ENCODE assay signal across 17 cellular contexts in the genomic region with DNA sequence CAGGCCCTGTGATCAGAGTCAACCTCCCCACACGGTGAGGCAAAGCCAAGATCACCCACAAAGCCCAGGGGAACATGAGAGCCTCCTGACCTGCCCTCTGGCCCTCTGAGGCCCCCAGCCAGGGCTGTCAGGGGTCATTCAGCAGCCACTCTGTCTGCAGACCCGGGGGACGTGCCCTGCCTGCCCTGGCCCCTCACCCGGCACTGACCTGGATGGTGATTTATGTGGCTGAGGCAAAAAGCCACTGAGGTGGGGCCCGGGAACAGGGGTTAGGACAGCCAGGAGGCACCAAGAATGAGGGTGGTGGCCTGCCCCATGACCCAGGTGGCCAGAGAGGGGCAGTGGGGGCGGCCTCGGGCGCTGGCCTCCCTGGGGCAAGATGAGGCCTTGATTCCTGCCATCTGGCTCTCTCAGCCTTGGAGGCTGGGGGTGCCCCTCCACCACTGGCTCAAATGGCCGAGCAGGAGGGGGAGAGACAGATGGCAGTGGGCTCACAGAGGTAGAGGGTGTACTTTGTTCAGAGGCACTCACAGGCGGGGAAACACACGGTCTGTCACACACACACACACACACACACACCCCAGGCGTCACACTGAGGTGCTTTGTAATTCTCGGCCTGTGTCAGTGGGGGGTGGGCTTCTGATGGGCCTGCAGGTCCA.
A peak's percentile ranks its signal among the peaks of the same experiment; 100 is the strongest.
DNase-seq lines count a peak whose midpoint lies in the region; ATAC-seq, FAIRE-seq and TF ChIP-seq lines count a peak whose summit lies in the region.
"Had no signal": no experiment of that assay in that cellular context is flagged by ENCODE, and none has a peak within 500 bp of the region (broad histone marks: within the 10 kb centered on the region; RNA-seq: fewer than 3 reads in every experiment).

No MANE protein-coding gene starts in this region.

- DNase-seq in NCI-H146 (lab: John Stamatoyannopoulos, UW) (peak; percentile 26), NCI-H146 treated with DMSO at 0.1 percent for 48 hours (lab: John Stamatoyannopoulos, UW; ENCODE audit: unreplicated experiment) (no peak), NCI-H524 (lab: John Stamatoyannopoulos, UW) (peak; percentile 96 to 97), H1 (ENCODE audit: low read depth in 1 of 2, low spot score in 2 of 2) (no peak), type B pancreatic cell (ENCODE audit: extremely low spot score, unreplicated experiment) (no peak), vagina (ENCODE audit: extremely low spot score in 2 of 2) (no peak), kidney glomerular epithelial cell (lab: John Stamatoyannopoulos, UW) (no peak)
- DNase-seq: DMS79, IMR-90, NCI-H2029 treated with DMSO at 0.1 percent for 48 hours, NCI-H2227 treated with DMSO at 0.1 percent for 48 hours, NCI-H774, SHP77 treated with DMSO at 0.1 percent for 48 hours had no signal

- H2AK5ac ChIP-seq in H1 (ENCODE audit: low read depth, low read length) = peak overlapping the region; percentile 82; the same call in 1 of the 2 replicates

- H4K91ac ChIP-seq in H1 (replicated peaks; ENCODE audit: insufficient read length, low read length) = peak overlapping the region; percentile 86

- H2BK5ac ChIP-seq in H1 (ENCODE audit: low read depth, low read length) = peak overlapping the region; percentile 87; the same call in 1 of the 2 replicates

- H4K5ac ChIP-seq in H1 (ENCODE audit: insufficient read length, low read depth, low read length) = no peak overlapping the region

- H3K27ac Mint-ChIP-seq in type B pancreatic cell = peak overlapping the region; percentile 50

- H2BK15ac ChIP-seq in H1 (ENCODE audit: low read length) = peak overlapping the region; percentile 99; the same call in 1 of the 2 replicates

- H3K9me3 Mint-ChIP-seq in type B pancreatic cell = no peaks in the 10 kb centered on the region

- H3K9me3 ChIP-seq in H1 (ENCODE audit: insufficient read depth in 2 of 2, low read depth in 1 of 2, low read length in 1 of 2) (no peaks in the 10 kb centered on the region), vagina (no peaks in the 10 kb centered on the region)

- 70% methylated on average over 13 of the region's 13 CpGs; no CpG with 5 or more reads in 1 of the 2 experiments for WGBS in H1 (ENCODE audit: extremely low coverage in 1 of 2, insufficient coverage in 1 of 2, insufficient read length in 1 of 2, insufficient replicate concordance in 2 of 2, low coverage in 1 of 2, low lambda C conversion rate in 2 of 2, missing lambda C conversion rate in 1 of 2), 2 experiments

- H3K36me3 Mint-ChIP-seq in type B pancreatic cell = no peaks in the 10 kb centered on the region

- H3K4me1 ChIP-seq in H1 (replicated peaks in 1 of 4; ENCODE audit: control insufficient read depth in 3 of 4, insufficient read depth in 4 of 4, low read length in 3 of 4) (peaks cover 14 to 47% (median 35%) of the 10 kb centered on the region in 4 experiments), vagina (peaks cover 31% of the 10 kb centered on the region)

- no peaks in the 10 kb centered on the region; the same call in 1 of the 2 replicates for H3K79me1 ChIP-seq in H1 (ENCODE audit: low read depth, low read length)

- ATAC-seq in GM21381 (IDR thresholded peaks at IDR 0.05; ENCODE audit: unreplicated experiment) = no peak
- ATAC-seq: GM12878, HCT116 had no signal

- H3K4me3 ChIP-seq in H1 (ENCODE audit: extremely low read depth in 1 of 4, insufficient read depth in 2 of 4, low read depth in 3 of 4, low read length in 4 of 4) = no peak overlapping the region; a peak in 1 of 8 replicates
- no peak overlapping the region for H3K4me3 ChIP-seq in vagina
- H3K4me3 ChIP-seq: GM12878 had no signal

- H2AFZ ChIP-seq in H1 (ENCODE audit: low read length) = no peak overlapping the region

- H3K27me3 Mint-ChIP-seq in type B pancreatic cell = peaks cover 2% of the 10 kb centered on the region

- intact Hi-C loops in vagina (cut with DNase I) = no loop called here

- peaks cover 41% of the 10 kb centered on the region for H3K4me1 Mint-ChIP-seq in type B pancreatic cell (ENCODE audit: unreplicated experiment)

- POLR2A ChIA-PET in H1 (lab: Charles Lee; ENCODE audit: partially characterized antibody) = interaction anchor here (0.6 kb wide), 1 partner anchor 17 kb away, joined by 3 read pairs; no protein-coding TSS in a partner anchor

- TF ChIP-seq CTCF in H1 (IDR thresholded peaks at IDR 0.05; ENCODE audit: control extremely low read depth in 1 of 3, insufficient read depth in 1 of 3, low read depth in 1 of 3, low read length in 3 of 3) (no peak), type B pancreatic cell (conservative IDR thresholded peaks at IDR 0.05) (no peak), vagina (IDR thresholded peaks at IDR 0.05) (no peak)

- TF ChIP-seq POLR2A in H1 (IDR thresholded peaks at IDR 0.05; ENCODE audit: control extremely low read depth in 1 of 2, low read depth in 2 of 2, low read length in 2 of 2) (no peak), vagina (IDR thresholded peaks at IDR 0.05) (no peak)

- H3K18ac ChIP-seq in H1 (ENCODE audit: extremely low read depth, low read length) = peak overlapping the region; percentile 81

- peak overlapping the region; percentile 24 for H2BK120ac ChIP-seq in H1 (replicated peaks; ENCODE audit: low read depth, low read length)

- no peak overlapping the region for H3K23ac ChIP-seq in H1 (ENCODE audit: insufficient read length)

- no peak overlapping the region for H3K14ac ChIP-seq in H1 (ENCODE audit: insufficient read length)

- H3K27me3 ChIP-seq in H1 (replicated peaks in 1 of 4; ENCODE audit: control insufficient read depth in 3 of 4, extremely low read depth in 1 of 4, insufficient read depth in 3 of 4, low read length in 3 of 4) (peaks cover 0 to 7% (median 0%) of the 10 kb centered on the region in 4 experiments; a peak in 3 of 7 replicates), vagina (no peaks in the 10 kb centered on the region)

- H3K9ac ChIP-seq in H1 (replicated peaks in 1 of 4; ENCODE audit: extremely low read depth in 1 of 4, low read depth in 3 of 4, low read length in 3 of 4) = no peak overlapping the region

- H4K20me1 ChIP-seq in H1 (replicated peaks in 1 of 2; ENCODE audit: control insufficient read depth in 1 of 2, insufficient read depth in 2 of 2, low read length in 2 of 2) = peaks cover 0 to 6% of the 10 kb centered on the region in 2 experiments

- TF ChIP-seq EP300 in H1 (IDR thresholded peaks at IDR 0.05; ENCODE audit: borderline replicate concordance in 1 of 2, low read depth in 2 of 2, low read length in 2 of 2) = no peak

- CTCF ChIA-PET in H1 (lab: Charles Lee; ENCODE audit: partially characterized antibody) = interaction anchor here (1.4 to 10.6 kb wide), 8 partner anchors 11 to 177 kb away, joined by 3 to 178 read pairs (median 12); no protein-coding TSS in a partner anchor

- no peak overlapping the region for H3K56ac ChIP-seq in H1 (replicated peaks; ENCODE audit: insufficient read length, low read depth, low read length)

- H3K36me3 ChIP-seq in H1 (ENCODE audit: control insufficient read depth in 2 of 4, insufficient read depth in 4 of 4, low read length in 3 of 4) (no peaks in the 10 kb centered on the region), vagina (no peaks in the 10 kb centered on the region)

- no peak for TF ChIP-seq RAD21 in H1 (IDR thresholded peaks at IDR 0.05 in 1 of 2, conservative IDR thresholded peaks at IDR 0.05 in 1 of 2; ENCODE audit: low read depth in 2 of 2, low read length in 2 of 2)

- H3K4me2 ChIP-seq in H1 (ENCODE audit: insufficient read depth in 1 of 2, low read depth in 2 of 2, low read length in 2 of 2) = no peak overlapping the region

- no peaks in the 10 kb centered on the region for H3K79me2 ChIP-seq in H1 (ENCODE audit: control insufficient read depth in 1 of 2, insufficient read depth in 2 of 2, low read length in 2 of 2)

- FAIRE-seq in H1 (lab: Jason Lieb, UNC) = no peak
- FAIRE-seq: GM12878 had no signal

- H3K23me2 ChIP-seq in H1 (ENCODE audit: low read depth, low read length) = peaks cover 2% of the 10 kb centered on the region

- no peak overlapping the region; the same call in 1 of the 2 replicates for H4K8ac ChIP-seq in H1 (ENCODE audit: extremely low read depth, insufficient read depth, low read length)

- H2BK12ac ChIP-seq in H1 (ENCODE audit: low read depth, low read length) = peak overlapping the region; percentile 85; the same call in 1 of the 2 replicates

- H3K4me3 Mint-ChIP-seq in type B pancreatic cell = no peak overlapping the region

- H3K27ac ChIP-seq in H1 (ENCODE audit: low read depth, low read length) (no peak overlapping the region), vagina (no peak overlapping the region)
- H3K27ac ChIP-seq: C4-2B had no signal

- H3K4ac ChIP-seq in H1 (replicated peaks; ENCODE audit: insufficient read length, low read depth, low read length) = no peak overlapping the region

- no peak overlapping the region for H2BK20ac ChIP-seq in H1 (ENCODE audit: low read length)

TF ChIP-seq in H1, 55 proteins besides CTCF, POLR2A, EP300 and RAD21:
- TF ChIP-seq ASH2L (IDR thresholded peaks at IDR 0.05; ENCODE audit: low read length) (no peak), TAF7 (optimal IDR thresholded peaks at IDR 0.05; ENCODE audit: borderline replicate concordance, low read depth, low read length) (no peak), TEAD4 (IDR thresholded peaks at IDR 0.05; ENCODE audit: low read depth, low read length) (no peak), EZH2 (IDR thresholded peaks at IDR 0.05; ENCODE audit: low read depth, low read length, severe bottlenecking) (no peak)

Comparison
In these comparisons a context has a peak if more than half of its experiments do, and no peak if none do; other contexts are left out.
1. DNase-seq: peak in NCI-H146 (single experiment) and NCI-H524 (2 of 2); none in NCI-H146 treated with DMSO at 0.1 percent for 48 hours (single experiment), H1 (0 of 2), type B pancreatic cell (single experiment), vagina (0 of 2) and kidney glomerular epithelial cell (single experiment).